ENCODE assay signal across 22 cellular contexts in genomic region chr7:69450436-69450835, GRCh38.
"Had no signal": no experiment of that assay in that cellular context is flagged by ENCODE, and none has a peak within 500 bp of the region (broad histone marks: within the 10 kb centered on the region; RNA-seq: fewer than 3 reads in every experiment).

No MANE protein-coding gene starts in this region.

- H3K4me3 ChIP-seq: colonic mucosa, esophagus squamous epithelium, gastrocnemius medialis, left ventricle myocardium inferior, pancreas, psoas muscle, upper lobe of left lung had no signal

- H3K4me1 ChIP-seq: colonic mucosa, pancreas, upper lobe of left lung had no signal

- H3K27ac ChIP-seq: colonic mucosa, esophagus squamous epithelium, gastrocnemius medialis, left ventricle myocardium inferior, neutrophil, pancreas, upper lobe of left lung had no signal

- H3K27me3 ChIP-seq: colonic mucosa, esophagus squamous epithelium, gastrocnemius medialis, neutrophil, pancreas, upper lobe of left lung had no signal

- ATAC-seq: gastrocnemius medialis; natural killer cell; pancreas; psoas muscle; right cardiac atrium; stimulated activated naive CD8-positive, alpha-beta T cell treated with anti-CD3 and anti-CD28 coated beads, Interleukin-15, Interleukin-2, amounts not matched to agents 100 U/mL and 50 U/mL, for 24 hours; T-helper 17 cell had no signal

- DNase-seq: activated CD4-positive, alpha-beta memory T cell treated with anti-CD3 and anti-CD28 coated beads for 36 hours; activated CD4-positive, alpha-beta T cell treated with anti-CD3 and anti-CD28 coated beads for 48 hours; activated naive CD4-positive, alpha-beta T cell treated with anti-CD3 and anti-CD28 coated beads for 36 hours; activated T-cell treated with anti-CD3 and anti-CD28 coated beads, Interleukin-2, amount 50 U/mL, for 48 hours; colonic mucosa; esophagus squamous epithelium; gastrocnemius medialis; head of caudate nucleus; hypothalamus; kidney glomerular epithelial cell; left ventricle myocardium inferior; natural killer cell; pancreas; psoas muscle; right cardiac atrium; stimulated activated CD4-positive, alpha-beta T cell treated with anti-CD3 and anti-CD28 coated beads, Interleukin-12 subunit alpha, Interleukin-12 subunit beta, amount 100 ng/mL, for 4 hours; stimulated activated CD4-positive, alpha-beta T cell treated with anti-CD3 and anti-CD28 coated beads, Interleukin-4, amount 100 ng/mL, for 4 hours; stimulated activated naive CD8-positive, alpha-beta T cell treated with anti-CD3 and anti-CD28 coated beads, Interleukin-15, Interleukin-2, amounts not matched to agents 100 U/mL and 50 U/mL, for 24 hours; T-helper 17 cell; upper lobe of left lung had no signal

- FAIRE-seq: bronchial epithelial cell, pancreas had no signal

- H3K9me3 ChIP-seq: colonic mucosa, esophagus squamous epithelium, gastrocnemius medialis, left ventricle myocardium inferior, neutrophil, pancreas, psoas muscle, upper lobe of left lung had no signal

- H3K36me3 ChIP-seq: colonic mucosa, esophagus squamous epithelium, gastrocnemius medialis, left ventricle myocardium inferior, neutrophil, pancreas, upper lobe of left lung had no signal
